1 cellular context compared by ENCODE assay signal in the genomic region with DNA sequence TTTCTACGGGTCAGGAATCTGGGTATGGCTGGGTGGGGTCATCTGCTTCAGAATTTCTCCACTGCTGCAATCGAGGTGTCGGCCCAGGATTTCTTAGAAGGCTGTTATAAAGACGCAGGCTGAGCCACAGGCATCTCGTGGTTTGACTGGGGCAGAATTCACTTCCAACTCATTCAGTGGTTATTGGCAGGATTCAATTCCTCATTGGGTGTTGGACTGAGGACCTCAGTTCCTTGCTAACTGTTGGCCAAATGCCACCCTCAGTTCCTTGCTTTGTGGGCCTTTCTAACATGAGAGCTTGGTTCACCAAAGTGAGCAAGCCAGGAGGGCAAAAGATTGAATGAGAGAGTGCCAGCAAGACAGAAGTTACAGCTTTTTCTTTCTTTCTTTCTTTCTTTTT.
TF ChIP-seq lines count a peak whose summit lies in the region.

No MANE protein-coding gene starts in this region.

TF ChIP-seq in H1, 55 proteins besides CTCF, POLR2A, EP300 and RAD21:
- no peak for TF ChIP-seq CHD2 (IDR thresholded peaks at IDR 0.05; ENCODE audit: low read length)
- TF ChIP-seq JUND (IDR thresholded peaks at IDR 0.05; ENCODE audit: low read length): no peak
